In the genomic region with DNA sequence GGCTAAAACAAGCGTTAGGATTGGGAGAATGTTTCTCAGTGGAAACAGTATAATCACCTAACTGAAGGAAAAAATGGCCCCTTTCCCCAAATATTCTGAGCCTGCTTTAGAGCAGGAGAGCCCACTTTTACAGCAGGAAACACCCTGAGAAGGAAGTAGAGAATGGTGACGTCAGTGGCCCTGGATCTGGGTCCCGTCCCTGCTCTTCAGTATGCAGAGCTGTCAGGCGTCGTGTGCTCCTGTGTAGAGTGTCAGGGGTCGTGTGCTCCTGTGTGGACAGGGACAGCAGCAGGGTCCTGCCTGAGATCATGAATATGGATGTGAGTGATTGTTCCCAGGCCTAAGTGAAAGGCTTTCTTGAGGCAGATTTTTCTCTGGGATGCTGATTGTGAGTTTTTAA, we compare ENCODE assay signal across 16 cellular contexts. TPM values are rescaled to one million over a fixed set of nuclear protein-coding genes. Genes with fewer than 3 reads are reported as not detected.
DNase-seq lines count a peak whose midpoint lies in the region; ATAC-seq, FAIRE-seq and TF ChIP-seq lines count a peak whose summit lies in the region.
"Had no signal": no experiment of that assay in that cellular context is flagged by ENCODE, and none has a peak within 500 bp of the region (broad histone marks: within the 10 kb centered on the region; RNA-seq: fewer than 3 reads in every experiment).

No MANE protein-coding gene starts in this region.

- TF ChIP-seq CTCF in ascending aorta (IDR thresholded peaks at IDR 0.05) (no peak), right lobe of liver (IDR thresholded peaks at IDR 0.05) (no peak)

- no peaks in the 10 kb centered on the region for H3K9me3 ChIP-seq in ascending aorta
- H3K9me3 ChIP-seq in right lobe of liver: no peaks in the 10 kb centered on the region
- H3K9me3 ChIP-seq in skeletal muscle satellite cell (replicated peaks; ENCODE audit: low read length): no peaks in the 10 kb centered on the region
- H3K9me3 ChIP-seq: neutrophil, SJCRH30 had no signal

- no peak overlapping the region for H3K4me2 ChIP-seq in skeletal muscle satellite cell (ENCODE audit: low read length)

- H3K9ac ChIP-seq in skeletal muscle satellite cell (ENCODE audit: low read depth, low read length): peak overlapping the region; percentile 24

- H3K36me3 ChIP-seq in ascending aorta: no peaks in the 10 kb centered on the region
- no peaks in the 10 kb centered on the region for H3K36me3 ChIP-seq in right lobe of liver
- no peaks in the 10 kb centered on the region for H3K36me3 ChIP-seq in skeletal muscle satellite cell (ENCODE audit: insufficient read depth, low read length)
- H3K36me3 ChIP-seq: neutrophil, SJCRH30 had no signal

- no peak for TF ChIP-seq POLR2A in right lobe of liver (IDR thresholded peaks at IDR 0.05)

- 55% methylated on average over 6 of the region's 6 CpGs for WGBS in right lobe of liver (ENCODE audit: insufficient coverage, low coverage, low lambda C conversion rate, missing lambda C conversion rate)

- H3K4me1 ChIP-seq in ascending aorta (peaks cover 0 to 7% of the 10 kb centered on the region in 2 donors), right lobe of liver (peaks cover 0 to 30% (median 9%) of the 10 kb centered on the region in 4 donors), skeletal muscle satellite cell (ENCODE audit: control insufficient read depth, insufficient read depth, low read length) (peaks cover 18% of the 10 kb centered on the region)
- H3K4me1 ChIP-seq: SJCRH30 had no signal

- H3K4me3 ChIP-seq in ascending aorta: no peak overlapping the region
- H3K4me3 ChIP-seq in right lobe of liver: no peak overlapping the region
- no peak overlapping the region for H3K4me3 ChIP-seq in skeletal muscle satellite cell (ENCODE audit: low read length)
- H3K4me3 ChIP-seq: SJCRH30 had no signal

- intact Hi-C loops in ascending aorta (cut with DNase I) (loop anchor here (5.0 kb wide), 1 partner anchor 44 kb away; the partner anchor contains the start of gene CGNL1), right lobe of liver (cut with DNase I) (no loop called here)

- peak; percentile 39 for FAIRE-seq in GM19239 (lab: Jason Lieb, UNC)

- no peaks in the 10 kb centered on the region for H3K27me3 ChIP-seq in ascending aorta
- H3K27me3 ChIP-seq in right lobe of liver: no peaks in the 10 kb centered on the region
- peaks cover 7% of the 10 kb centered on the region for H3K27me3 ChIP-seq in skeletal muscle satellite cell (ENCODE audit: control insufficient read depth, insufficient read depth, low read length)
- H3K27me3 ChIP-seq: neutrophil, SJCRH30 had no signal

- H3K27ac ChIP-seq in ascending aorta (peak overlapping the region; percentile 51 to 75), right lobe of liver (peak overlapping the region; percentile 54 to 67 (median 56))
- H3K27ac ChIP-seq: neutrophil, SJCRH30 had no signal

- no peak for DNase-seq in GM19239 (ENCODE audit: insufficient read length, low spot score)
- DNase-seq in ascending aorta (ENCODE audit: low spot score in 2 of 2): no peak
- no peak for DNase-seq in right lobe of liver
- DNase-seq in hippocampal formation (lab: John Stamatoyannopoulos, UW): no peak
- DNase-seq: activated CD4-positive, alpha-beta T cell treated with anti-CD3 and anti-CD28 coated beads for 36 hours; activated naive CD4-positive, alpha-beta T cell treated with Interleukin-2 at 50 U/mL for 16 hours; Karpas-422; NCI-H1694; NCI-H446; SJCRH30; stimulated activated naive CD8-positive, alpha-beta T cell treated with anti-CD3 and anti-CD28 coated beads, Interleukin-15, Interleukin-2, amounts not matched to agents 100 U/mL and 50 U/mL, for 24 hours had no signal

- ATAC-seq in right lobe of liver (peak in 1 of 4 donors; percentile 32), HG03460 (IDR thresholded peaks at IDR 0.05; ENCODE audit: unreplicated experiment) (no peak), HG02870 (IDR thresholded peaks at IDR 0.05; ENCODE audit: unreplicated experiment) (no peak), HG03095 (IDR thresholded peaks at IDR 0.05; ENCODE audit: unreplicated experiment) (no peak)
- ATAC-seq: activated CD4-positive, alpha-beta T cell treated with anti-CD3 and anti-CD28 coated beads for 36 hours; stimulated activated naive CD8-positive, alpha-beta T cell treated with anti-CD3 and anti-CD28 coated beads, Interleukin-15, Interleukin-2, amounts not matched to agents 100 U/mL and 50 U/mL, for 24 hours had no signal

RNA-seq across cellular contexts. Expression of gene CGNL1, which starts 45.2 kb away (rescaled TPM):
- total RNA-seq in ascending aorta (3.5 TPM), right lobe of liver (10 to 100 TPM; 23.6 to 54.5 (median 42.9) TPM)
- 0.44 TPM in 1 of 2 replicates, not detected in the other for total RNA-seq in skeletal muscle satellite cell (2012; rRNA removed)
- total RNA-seq: activated CD4-positive, alpha-beta T cell treated with anti-CD3 and anti-CD28 coated beads for 36 hours had no signal
